ENCODE assay signal across 8 cellular contexts in genomic region chr19:10230155-10230903, GRCh38. TPM values are rescaled to one million over a fixed set of nuclear protein-coding genes. Genes with fewer than 3 reads are reported as not detected.
A peak's percentile ranks its signal among the peaks of the same experiment; 100 is the strongest.
DNase-seq lines count a peak whose midpoint lies in the region; ATAC-seq lines count a peak whose summit lies in the region.

No MANE protein-coding gene starts in this region.

- peak; percentile 5 for ATAC-seq in HG03175 (IDR thresholded peaks at IDR 0.05; ENCODE audit: unreplicated experiment)

- peak overlapping the region; percentile 80 for H3K27ac ChIP-seq in mesodermal cell (ENCODE audit: low read depth, low read length, severe bottlenecking)

- H3K9me3 ChIP-seq in mesodermal cell (ENCODE audit: control insufficient read depth, low read length): no peaks in the 10 kb centered on the region

- peaks cover 4% of the 10 kb centered on the region for H3K4me1 ChIP-seq in mesodermal cell (ENCODE audit: control insufficient read depth, insufficient read depth, low read length, poor library complexity, severe bottlenecking)

- H3K36me3 ChIP-seq in mesodermal cell (ENCODE audit: control insufficient read depth, insufficient read depth, low read length): peaks cover 3% of the 10 kb centered on the region

- DNase-seq in CD1c-positive myeloid dendritic cell (ENCODE audit: extremely low spot score): peak; percentile 49
- DNase-seq in activated CD4-positive, alpha-beta T cell treated with anti-CD3 and anti-CD28 coated beads for 4 hours: peak; percentile 85 to 89
- DNase-seq in dermis blood vessel endothelial cell: peak; percentile 18
- DNase-seq in stimulated activated CD8-positive, alpha-beta memory T cell treated with anti-CD3 and anti-CD28 coated beads, Interleukin-2, amount 100 ng/mL, for 48 hours (ENCODE audit: low read depth in 2 of 2): peak; percentile 17 to 25
- no peak for DNase-seq in NCI-H1105 treated with DMSO at 0.1 percent for 48 hours (lab: John Stamatoyannopoulos, UW)
- no peak for DNase-seq in SIG-M5 (lab: John Stamatoyannopoulos, UW)

- peak overlapping the region; percentile 83 for H3K4me3 ChIP-seq in mesodermal cell (ENCODE audit: extremely low read depth, insufficient read depth, low read length, poor library complexity, severe bottlenecking)

- 1% methylated on average over 29 to 48 of the region's 72 CpGs for WGBS in mesodermal cell (ENCODE audit: insufficient coverage in 2 of 2), 2 experiments

RNA-seq across cellular contexts. Expression of gene S1PR2, which starts 0.8 kb away (rescaled TPM):
- 0.70 and 0.85 TPM in 2 replicates for total RNA-seq in dermis blood vessel endothelial cell
- 11.6 TPM for polyA plus RNA-seq in mesodermal cell (2013, experiment 1 of 2)
- polyA plus RNA-seq in mesodermal cell (2013, experiment 2 of 2): 8.0 TPM

RNA-seq across cellular contexts. Expression of gene MRPL4, which starts 21.7 kb away (rescaled TPM):
- 19.9 and 44.6 TPM in 2 replicates for total RNA-seq in dermis blood vessel endothelial cell
- 51.7 TPM for polyA plus RNA-seq in mesodermal cell (2013, experiment 1 of 2)
- 46.7 TPM for polyA plus RNA-seq in mesodermal cell (2013, experiment 2 of 2)

RNA-seq across cellular contexts. Expression of gene DNMT1, which starts 35.6 kb away (rescaled TPM):
- 37.9 and 67.9 TPM in 2 replicates for total RNA-seq in dermis blood vessel endothelial cell
- 97.4 TPM for polyA plus RNA-seq in mesodermal cell (2013, experiment 1 of 2)
- polyA plus RNA-seq in mesodermal cell (2013, experiment 2 of 2): 94.1 TPM

RNA-seq across cellular contexts. Expression of gene ICAM1, which starts 40.6 kb away (rescaled TPM):
- total RNA-seq in dermis blood vessel endothelial cell: 21.3 and 59.7 TPM in 2 replicates
- 6.0 TPM for polyA plus RNA-seq in mesodermal cell (2013, experiment 1 of 2)
- polyA plus RNA-seq in mesodermal cell (2013, experiment 2 of 2): 4.5 TPM

RNA-seq across cellular contexts. Expression of gene ICAM4, which starts 56.4 kb away (rescaled TPM):
- 0.79 and 0.85 TPM in 2 replicates for total RNA-seq in dermis blood vessel endothelial cell
- 1.9 TPM for polyA plus RNA-seq in mesodermal cell (2013, experiment 1 of 2)
- polyA plus RNA-seq in mesodermal cell (2013, experiment 2 of 2): 1.7 TPM

Comparison
In these comparisons a context has a peak if more than half of its experiments do, and no peak if none do; other contexts are left out.
1. DNase-seq: peak in CD1c-positive myeloid dendritic cell (single experiment), activated CD4-positive, alpha-beta T cell treated with anti-CD3 and anti-CD28 coated beads for 4 hours (2 of 2), dermis blood vessel endothelial cell (single experiment) and stimulated activated CD8-positive, alpha-beta memory T cell treated with anti-CD3 and anti-CD28 coated beads, Interleukin-2, amount 100 ng/mL, for 48 hours (2 of 2); none in NCI-H1105 treated with DMSO at 0.1 percent for 48 hours (single experiment) and SIG-M5 (single experiment).